10 cellular contexts compared by ENCODE assay signal in the genomic region with DNA sequence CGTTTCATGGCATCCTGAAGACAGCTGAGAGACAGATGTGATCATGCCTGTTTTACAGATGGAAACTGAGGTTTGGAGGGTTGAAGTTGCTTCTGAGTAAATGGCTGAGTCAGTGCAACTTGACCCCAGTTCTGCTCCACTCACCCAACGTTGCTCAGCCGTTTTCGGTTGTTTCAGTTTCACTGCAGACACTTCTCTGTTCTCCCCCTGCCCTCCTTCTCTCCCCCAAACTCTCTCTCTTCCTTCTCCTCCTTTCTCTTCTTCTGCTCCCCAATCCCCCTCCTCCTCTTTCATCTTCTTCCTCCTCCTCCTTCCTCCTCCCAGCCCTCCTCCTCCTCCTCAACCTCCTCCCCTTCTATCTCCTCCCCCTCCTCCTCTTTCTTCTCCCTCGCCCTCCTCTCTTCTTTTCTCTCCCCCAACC. TPM values are rescaled to one million over a fixed set of nuclear protein-coding genes. Genes with fewer than 3 reads are reported as not detected.
DNase-seq lines count a peak whose midpoint lies in the region; FAIRE-seq and TF ChIP-seq lines count a peak whose summit lies in the region.
"Had no signal": no experiment of that assay in that cellular context is flagged by ENCODE, and none has a peak within 500 bp of the region (broad histone marks: within the 10 kb centered on the region; RNA-seq: fewer than 3 reads in every experiment).

No MANE protein-coding gene starts in this region.

- H4K8ac ChIP-seq in H9 (replicated peaks; ENCODE audit: insufficient read length, low read depth, low read length): no peak overlapping the region

- no peak overlapping the region for H2AK5ac ChIP-seq in H9 (ENCODE audit: insufficient read length, low read length)

- peaks cover 9% of the 10 kb centered on the region for H3K4me1 Mint-ChIP-seq in astrocyte (ENCODE audit: low read depth, unreplicated experiment)
- peaks cover 24% of the 10 kb centered on the region for H3K4me1 Mint-ChIP-seq in stimulated activated naive CD8-positive, alpha-beta T cell treated with anti-CD3 and anti-CD28 coated beads, Interleukin-15, Interleukin-2, amounts not matched to agents 100 ng/mL and 50 ng/mL, for 24 hours (ENCODE audit: low read depth)
- peaks cover 6 to 13% of the 10 kb centered on the region in 2 experiments for H3K4me1 Mint-ChIP-seq in H9

- no peak overlapping the region for H2BK15ac ChIP-seq in H9 (ENCODE audit: low read depth, low read length)

- no peak overlapping the region for H3K23ac ChIP-seq in H9 (ENCODE audit: insufficient read length, low read depth, low read length)

- in situ Hi-C loops in transverse colon (cut with MboI; ENCODE audit: low pct_ligation_motif_present in 1 of 4, low pct_unique_long_range_greater_than_20kb in 1 of 4, low sequenced_read_pairs in 3 of 4): no loop called here

- no peak overlapping the region for H3K56ac ChIP-seq in H9 (ENCODE audit: insufficient read length, low read depth, low read length)

- no peaks in the 10 kb centered on the region for H3K79me2 ChIP-seq in KMS-11 (ENCODE audit: insufficient read depth, low read depth)
- H3K79me2 ChIP-seq in astrocyte (ENCODE audit: insufficient read depth, low read length): no peaks in the 10 kb centered on the region
- H3K79me2 ChIP-seq in H9 (ENCODE audit: insufficient read depth, low read length): no peaks in the 10 kb centered on the region

- H3K18ac ChIP-seq in H9 (ENCODE audit: insufficient read length, low read depth, low read length): no peak overlapping the region

- intact Hi-C loops in transverse colon (cut with DNase I; ENCODE audit: low total_unique reads): no loop called here

- H3K23me2 ChIP-seq in H9 (ENCODE audit: insufficient read length, low read depth, low read length, poor library complexity, severe bottlenecking): no peaks in the 10 kb centered on the region

- no peak overlapping the region for H2BK5ac ChIP-seq in H9 (ENCODE audit: insufficient read length, low read length)

- no peak overlapping the region for H2BK12ac ChIP-seq in H9 (ENCODE audit: insufficient read length, low read depth, low read length)

- H3K4me3 ChIP-seq in KMS-11 (IDR thresholded peaks at IDR 0.05; ENCODE audit: insufficient read depth, low read depth, low read length): no peak overlapping the region
- H3K4me3 ChIP-seq in astrocyte (ENCODE audit: insufficient read depth, low read depth, low read length): no peak overlapping the region
- no peak overlapping the region for H3K4me3 ChIP-seq in transverse colon
- H3K4me3 ChIP-seq: Peyer's patch had no signal

- H3K4me2 ChIP-seq in KMS-11 (peak overlapping the region; percentile 76), astrocyte (ENCODE audit: low read length) (peak overlapping the region; percentile 81), H9 (ENCODE audit: insufficient read depth, insufficient read length, low read length) (no peak overlapping the region)

- peaks cover 63% of the 10 kb centered on the region for H3K4me1 ChIP-seq in KMS-11 (ENCODE audit: low read depth, poor library complexity, severe bottlenecking)
- peaks cover 20% of the 10 kb centered on the region for H3K4me1 ChIP-seq in astrocyte (ENCODE audit: insufficient read depth, low read length)
- peaks cover 0 to 3% (median 0%) of the 10 kb centered on the region in 4 donors for H3K4me1 ChIP-seq in transverse colon
- no peaks in the 10 kb centered on the region for H3K4me1 ChIP-seq in H9 (ENCODE audit: insufficient read depth, low read length)
- H3K4me1 ChIP-seq: Peyer's patch had no signal

- FAIRE-seq in astrocyte (lab: Jason Lieb, UNC): no peak

- no peaks in the 10 kb centered on the region for H3K36me3 Mint-ChIP-seq in astrocyte (ENCODE audit: low read depth, unreplicated experiment)
- H3K36me3 Mint-ChIP-seq in stimulated activated naive CD8-positive, alpha-beta T cell treated with anti-CD3 and anti-CD28 coated beads, Interleukin-15, Interleukin-2, amounts not matched to agents 100 ng/mL and 50 ng/mL, for 24 hours (ENCODE audit: low read depth): no peaks in the 10 kb centered on the region
- H3K36me3 Mint-ChIP-seq in H9 (ENCODE audit: insufficient read depth in 1 of 3, low read depth in 3 of 3): no peaks in the 10 kb centered on the region

- H4K20me1 ChIP-seq in KMS-11 (ENCODE audit: insufficient read depth) (no peaks in the 10 kb centered on the region), astrocyte (ENCODE audit: insufficient read depth, low read length) (no peaks in the 10 kb centered on the region), H9 (ENCODE audit: control insufficient read depth, insufficient read depth, insufficient read length) (no peaks in the 10 kb centered on the region)

- H3K27me3 Mint-ChIP-seq in astrocyte (ENCODE audit: low read depth, unreplicated experiment) (no peaks in the 10 kb centered on the region), H9 (ENCODE audit: low read depth) (no peaks in the 10 kb centered on the region)
- H3K27me3 Mint-ChIP-seq in stimulated activated naive CD8-positive, alpha-beta T cell treated with anti-CD3 and anti-CD28 coated beads, Interleukin-15, Interleukin-2, amounts not matched to agents 100 ng/mL and 50 ng/mL, for 24 hours: no peaks in the 10 kb centered on the region

- no peaks in the 10 kb centered on the region for H3K36me3 ChIP-seq in KMS-11 (ENCODE audit: insufficient read depth)
- H3K36me3 ChIP-seq in astrocyte (ENCODE audit: insufficient read depth, low read length): no peaks in the 10 kb centered on the region
- H3K36me3 ChIP-seq in transverse colon: no peaks in the 10 kb centered on the region
- H3K36me3 ChIP-seq: Peyer's patch had no signal

- no peak overlapping the region for H4K91ac ChIP-seq in H9 (ENCODE audit: insufficient read length, low read depth, low read length)

- H3K27me3 ChIP-seq in KMS-11 (ENCODE audit: insufficient read depth, low read depth): no peaks in the 10 kb centered on the region
- no peaks in the 10 kb centered on the region for H3K27me3 ChIP-seq in astrocyte (ENCODE audit: insufficient read depth, low read length)
- no peaks in the 10 kb centered on the region for H3K27me3 ChIP-seq in transverse colon
- no peaks in the 10 kb centered on the region for H3K27me3 ChIP-seq in H9 (ENCODE audit: insufficient read depth, low read length)
- H3K27me3 ChIP-seq: Peyer's patch had no signal

- no peak overlapping the region for H3K27ac Mint-ChIP-seq in astrocyte (ENCODE audit: unreplicated experiment)
- peak overlapping the region; percentile 36 for H3K27ac Mint-ChIP-seq in stimulated activated naive CD8-positive, alpha-beta T cell treated with anti-CD3 and anti-CD28 coated beads, Interleukin-15, Interleukin-2, amounts not matched to agents 100 ng/mL and 50 ng/mL, for 24 hours
- peak overlapping the region in 1 of 3 experiments; percentile 35; a peak in 2 of 7 replicates for H3K27ac Mint-ChIP-seq in H9

- H3K79me1 ChIP-seq in H9 (ENCODE audit: insufficient read depth, low read depth, low read length, poor library complexity, severe bottlenecking): no peaks in the 10 kb centered on the region

- H3K14ac ChIP-seq in H9 (ENCODE audit: insufficient read depth, low read length): no peak overlapping the region

- H3K9me3 ChIP-seq in astrocyte (ENCODE audit: insufficient read depth, low read depth, low read length): no peaks in the 10 kb centered on the region
- H3K9me3 ChIP-seq in transverse colon: no peaks in the 10 kb centered on the region
- no peaks in the 10 kb centered on the region for H3K9me3 ChIP-seq in H9 (ENCODE audit: control insufficient read depth, low read depth, low read length)
- H3K9me3 ChIP-seq: Peyer's patch had no signal

- H3T11ph ChIP-seq in H9 (ENCODE audit: low read length): no peak overlapping the region

- TF ChIP-seq POLR2A in transverse colon (IDR thresholded peaks at IDR 0.05): no peak

- no peaks in the 10 kb centered on the region for H3K9me3 Mint-ChIP-seq in astrocyte (ENCODE audit: unreplicated experiment)
- no peaks in the 10 kb centered on the region for H3K9me3 Mint-ChIP-seq in stimulated activated naive CD8-positive, alpha-beta T cell treated with anti-CD3 and anti-CD28 coated beads, Interleukin-15, Interleukin-2, amounts not matched to agents 100 ng/mL and 50 ng/mL, for 24 hours
- H3K9me3 Mint-ChIP-seq in H9: no peaks in the 10 kb centered on the region; a peak in 1 of 5 replicates

- H3K9ac ChIP-seq in KMS-11 (peak overlapping the region; percentile 56; the same call in 1 of the 2 replicates), astrocyte (ENCODE audit: low read length) (peak overlapping the region; percentile 56), H9 (ENCODE audit: extremely low read depth, insufficient read length, low read length) (no peak overlapping the region)

- H3K27ac ChIP-seq in KMS-11: peak overlapping the region; percentile 89
- H3K27ac ChIP-seq in astrocyte (ENCODE audit: low read depth, low read length): no peak overlapping the region
- no peak overlapping the region for H3K27ac ChIP-seq in transverse colon
- H3K27ac ChIP-seq in H9 (ENCODE audit: insufficient read length, low read depth, low read length): no peak overlapping the region
- H3K27ac ChIP-seq: Peyer's patch had no signal

- H3K4me3 Mint-ChIP-seq in astrocyte (ENCODE audit: unreplicated experiment) (no peak overlapping the region), H9 (no peak overlapping the region; a peak in 1 of 5 replicates)
- no peak overlapping the region for H3K4me3 Mint-ChIP-seq in stimulated activated naive CD8-positive, alpha-beta T cell treated with anti-CD3 and anti-CD28 coated beads, Interleukin-15, Interleukin-2, amounts not matched to agents 100 ng/mL and 50 ng/mL, for 24 hours

- no peak for TF ChIP-seq EP300 in transverse colon (IDR thresholded peaks at IDR 0.05; ENCODE audit: low read depth)

- TF ChIP-seq CTCF in KMS-11 (conservative IDR thresholded peaks at IDR 0.05; ENCODE audit: low read depth, low read length) (no peak), astrocyte (IDR thresholded peaks at IDR 0.05; ENCODE audit: insufficient read depth, low read depth, low read length) (no peak), transverse colon (IDR thresholded peaks at IDR 0.05) (no peak), H9 (conservative IDR thresholded peaks at IDR 0.05) (no peak)

- H4K5ac ChIP-seq in H9 (ENCODE audit: insufficient read length, low read depth, low read length): no peak overlapping the region

- H3K4ac ChIP-seq in H9 (ENCODE audit: low read depth, low read length): no peak overlapping the region

- H2BK20ac ChIP-seq in H9 (ENCODE audit: low read depth, low read length, poor library complexity, severe bottlenecking): no peak overlapping the region

- peak; percentile 72 for DNase-seq in activated effector memory CD4-positive, alpha-beta T cell treated with anti-CD3 and anti-CD28 coated beads, Interleukin-2, amount 50 U/mL, for 16 hours
- no peak for DNase-seq in activated effector memory CD4-positive, alpha-beta T cell treated with Interleukin-2 at 50 U/mL for 16 hours
- DNase-seq in astrocyte (ENCODE audit: low read depth): peak; percentile 62
- no peak for DNase-seq in LoVo (ENCODE audit: low spot score)
- no peak for DNase-seq in transverse colon
- DNase-seq in H9: no peak
- DNase-seq: DND-41 had no signal

- 55 to 76% methylated on average over 4 to 5 of the region's 5 CpGs for WGBS in transverse colon (ENCODE audit: low coverage in 1 of 2), 2 donors
- WGBS in H9 (ENCODE audit: extremely low coverage, insufficient read length, low lambda C conversion rate): no CpG with 5 or more reads among the region's 5 CpGs

- H2AFZ ChIP-seq in KMS-11 (ENCODE audit: low read depth) (peak overlapping the region; percentile 53), astrocyte (ENCODE audit: low read depth, low read length) (peak overlapping the region; percentile 62), H9 (ENCODE audit: low read length) (no peak overlapping the region)

- H2BK120ac ChIP-seq in H9 (ENCODE audit: low read depth, low read length, poor library complexity, severe bottlenecking): no peak overlapping the region

RNA-seq across cellular contexts. Expression of a gene that starts 9.4 kb away (rescaled TPM):
- total RNA-seq in astrocyte (25.7 and 27.5 TPM in 2 replicates), transverse colon (10 to 100 TPM in 3 of 4 donors, 1 to 10 TPM in 1; 9.4 to 21.7 (median 20.8) TPM), H9 (2021) (36.9 and 43.8 TPM in 2 replicates)

RNA-seq across cellular contexts. Expression of a gene that starts 41.0 kb away (rescaled TPM):
- total RNA-seq in astrocyte (1.0 and 1.7 TPM in 2 replicates), transverse colon (1,000 to 10,000 TPM in 2 of 4 donors, 100 to 1,000 TPM in 2; 619 to 1,914 (median 1,058) TPM), H9 (2021) (0.42 and 0.88 TPM in 2 replicates)

RNA-seq across cellular contexts. Expression of a gene that starts 51.6 kb away (rescaled TPM):
- total RNA-seq in astrocyte (42.1 and 45.4 TPM in 2 replicates), transverse colon (10 to 100 TPM; 17.1 to 67.3 (median 36.9) TPM), H9 (2021) (51.7 and 56.4 TPM in 2 replicates)

Comparison
In these comparisons a context has a peak if more than half of its experiments do, and no peak if none do; other contexts are left out.
1. DNase-seq: peak in activated effector memory CD4-positive, alpha-beta T cell treated with anti-CD3 and anti-CD28 coated beads, Interleukin-2, amount 50 U/mL, for 16 hours (single experiment) and astrocyte (single experiment); none in activated effector memory CD4-positive, alpha-beta T cell treated with Interleukin-2 at 50 U/mL for 16 hours (single experiment), LoVo (single experiment), transverse colon (single experiment) and H9 (single experiment).
2. RNA of a gene that starts 41.0 kb away (total RNA-seq): 619 to 1,914 TPM in transverse colon; 1.0 to 1.7 TPM in astrocyte and 0.42 to 0.88 TPM in H9; every median in the first group is over 100 times any median in the second.